In genomic region chr2:239950144-239950920, GRCh38 we compare ENCODE assay signal across 20 cellular contexts.
"Had no signal": no experiment of that assay in that cellular context is flagged by ENCODE, and none has a peak within 500 bp of the region (broad histone marks: within the 10 kb centered on the region; RNA-seq: fewer than 3 reads in every experiment).

No MANE protein-coding gene starts in this region.

- H3K9me3 ChIP-seq: ascending aorta, esophagus muscularis mucosa, gastroesophageal sphincter, prostate gland, suprapubic skin had no signal

- ATAC-seq: activated CD8-positive, alpha-beta T cell treated with anti-CD3 and anti-CD28 coated beads for 36 hours; activated T-cell treated with anti-CD3 and anti-CD28 coated beads, Interleukin-2, amount 50 U/mL, for 4 hours; gastroesophageal sphincter; natural killer cell treated with Interleukin-12 subunit alpha and Interleukin-12 subunit beta and Interleukin-15 and Interleukin-18, amount 100 ng/mL, for 72 hours; right cardiac atrium; stimulated activated naive CD8-positive, alpha-beta T cell treated with anti-CD3 and anti-CD28 coated beads, Interleukin-15, amount 100 ng/mL, for 72 hours had no signal

- H3K27ac Mint-ChIP-seq: activated B cell treated with CpG ODN at 0.5 μM for 24 hours; activated CD4-positive, alpha-beta T cell treated with anti-CD3 and anti-CD28 coated beads, Interleukin-2, amount 10 ng/mL, durations not matched to agents 24 days and 14 days; activated CD8-positive, alpha-beta T cell treated with anti-CD3 and anti-CD28 coated beads for 36 hours; dendritic cell treated with granulocyte-macrophage colony-stimulating factor and Interleukin-4, amounts not matched to agents 40 ng/mL and 50 ng/mL, for 4 days; natural killer cell treated with Interleukin-12 subunit alpha and Interleukin-12 subunit beta and Interleukin-15 and Interleukin-18, amount 100 ng/mL, for 72 hours; stimulated activated naive CD8-positive, alpha-beta T cell treated with anti-CD3 and anti-CD28 coated beads, Interleukin-15, amount 100 ng/mL, for 72 hours had no signal

- H3K27me3 Mint-ChIP-seq: activated B cell treated with CpG ODN at 0.5 μM for 24 hours; activated CD4-positive, alpha-beta T cell treated with anti-CD3 and anti-CD28 coated beads, Interleukin-2, amount 10 ng/mL, durations not matched to agents 24 days and 14 days; activated CD8-positive, alpha-beta T cell treated with anti-CD3 and anti-CD28 coated beads for 36 hours; dendritic cell treated with granulocyte-macrophage colony-stimulating factor and Interleukin-4, amounts not matched to agents 40 ng/mL and 50 ng/mL, for 4 days; natural killer cell treated with Interleukin-12 subunit alpha and Interleukin-12 subunit beta and Interleukin-15 and Interleukin-18, amount 100 ng/mL, for 72 hours; stimulated activated naive CD8-positive, alpha-beta T cell treated with anti-CD3 and anti-CD28 coated beads, Interleukin-15, amount 100 ng/mL, for 72 hours had no signal

- H3K4me3 Mint-ChIP-seq: activated B cell treated with CpG ODN at 0.5 μM for 24 hours; activated CD4-positive, alpha-beta T cell treated with anti-CD3 and anti-CD28 coated beads, Interleukin-2, amount 10 ng/mL, durations not matched to agents 24 days and 14 days; activated CD8-positive, alpha-beta T cell treated with anti-CD3 and anti-CD28 coated beads for 36 hours; activated T-cell treated with anti-CD3 and anti-CD28 coated beads, Interleukin-2, amount 50 U/mL, for 4 hours; dendritic cell treated with granulocyte-macrophage colony-stimulating factor and Interleukin-4, amounts not matched to agents 40 ng/mL and 50 ng/mL, for 4 days; immature natural killer cell; natural killer cell treated with Interleukin-12 subunit alpha and Interleukin-12 subunit beta and Interleukin-15 and Interleukin-18, amount 100 ng/mL, for 72 hours; stimulated activated naive CD8-positive, alpha-beta T cell treated with anti-CD3 and anti-CD28 coated beads, Interleukin-15, amount 100 ng/mL, for 72 hours had no signal

- DNase-seq: activated B cell treated with CpG ODN at 0.5 μM for 24 hours; activated CD4-positive, alpha-beta T cell treated with anti-CD3 and anti-CD28 coated beads, Interleukin-2, amount 10 ng/mL, durations not matched to agents 24 days and 14 days; activated CD8-positive, alpha-beta T cell treated with anti-CD3 and anti-CD28 coated beads for 36 hours; activated naive CD4-positive, alpha-beta T cell treated with anti-CD3 and anti-CD28 coated beads, Interleukin-2, amount 50 U/mL, for 16 hours; activated T-cell treated with anti-CD3 and anti-CD28 coated beads, Interleukin-2, amount 50 U/mL, for 4 hours; effector CD8-positive, alpha-beta T cell; immature natural killer cell; occipital lobe; small intestine; stimulated activated CD4-positive, alpha-beta T cell treated with anti-CD3 and anti-CD28 coated beads, Interleukin-4, amount 100 ng/mL, for 1 hour; stimulated activated naive CD8-positive, alpha-beta T cell treated with anti-CD3 and anti-CD28 coated beads, Interleukin-15, amount 100 ng/mL, for 72 hours; trophoblast cell had no signal

- H3K4me3 ChIP-seq: ascending aorta, esophagus muscularis mucosa, gastroesophageal sphincter, prostate gland, suprapubic skin had no signal

- H3K27ac ChIP-seq: ascending aorta, gastroesophageal sphincter, prostate gland, suprapubic skin had no signal

- H3K36me3 ChIP-seq: ascending aorta, prostate gland, suprapubic skin had no signal

- H3K36me3 Mint-ChIP-seq: immature natural killer cell; natural killer cell treated with Interleukin-12 subunit alpha and Interleukin-12 subunit beta and Interleukin-15 and Interleukin-18, amount 100 ng/mL, for 72 hours had no signal

- H3K9me3 Mint-ChIP-seq: activated B cell treated with CpG ODN at 0.5 μM for 24 hours; activated CD4-positive, alpha-beta T cell treated with anti-CD3 and anti-CD28 coated beads, Interleukin-2, amount 10 ng/mL, durations not matched to agents 24 days and 14 days; activated CD8-positive, alpha-beta T cell treated with anti-CD3 and anti-CD28 coated beads for 36 hours; activated T-cell treated with anti-CD3 and anti-CD28 coated beads, Interleukin-2, amount 50 U/mL, for 4 hours; dendritic cell treated with granulocyte-macrophage colony-stimulating factor and Interleukin-4, amounts not matched to agents 40 ng/mL and 50 ng/mL, for 4 days; natural killer cell treated with Interleukin-12 subunit alpha and Interleukin-12 subunit beta and Interleukin-15 and Interleukin-18, amount 100 ng/mL, for 72 hours; stimulated activated naive CD8-positive, alpha-beta T cell treated with anti-CD3 and anti-CD28 coated beads, Interleukin-15, amount 100 ng/mL, for 72 hours had no signal

- H3K27me3 ChIP-seq: ascending aorta, esophagus muscularis mucosa, gastroesophageal sphincter, suprapubic skin had no signal
